ENCODE assay signal across 9 cellular contexts in the genomic region with DNA sequence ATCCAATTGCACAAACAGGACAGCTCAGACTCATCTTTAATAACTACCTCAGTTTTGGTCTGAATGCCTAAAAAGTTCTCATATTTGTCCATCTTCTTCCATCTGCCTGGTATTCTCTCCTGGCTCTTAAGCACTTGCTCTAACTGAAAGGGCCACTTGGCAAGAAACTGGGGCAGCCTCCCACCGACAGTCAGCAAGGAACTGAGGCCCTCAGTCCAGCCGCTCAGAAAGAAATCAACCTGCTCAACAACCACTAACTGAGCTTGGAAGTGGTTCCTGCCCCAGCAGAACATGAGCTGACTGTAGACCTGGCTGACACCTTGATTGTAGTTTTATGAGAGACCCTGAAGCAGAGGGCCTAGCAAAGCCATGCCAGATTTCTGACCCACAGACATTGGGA.
"Had no signal": no experiment of that assay in that cellular context is flagged by ENCODE, and none has a peak within 500 bp of the region (broad histone marks: within the 10 kb centered on the region; RNA-seq: fewer than 3 reads in every experiment).

No MANE protein-coding gene starts in this region.

- H3K9me3 Mint-ChIP-seq: HFFc6, IgD-negative memory B cell had no signal

- ATAC-seq: HCT116 had no signal

- H3K4me3 Mint-ChIP-seq: HFFc6, IgD-negative memory B cell had no signal

- H3K27ac Mint-ChIP-seq: HFFc6, IgD-negative memory B cell had no signal

- H3K27ac ChIP-seq: GM23248 had no signal

- H3K4me1 ChIP-seq: HAP-1 had no signal

- H3K9me3 ChIP-seq: HAP-1 had no signal

- H3K27me3 Mint-ChIP-seq: IgD-negative memory B cell had no signal

- DNase-seq: GM23248, HFFc6, KBM-7 had no signal

- H2AFZ ChIP-seq: GM23248 had no signal

- H3K9ac ChIP-seq: GM23248 had no signal

- H3K4me3 ChIP-seq: GM23248, HAP-1 had no signal

- H3K4me1 Mint-ChIP-seq: IgD-negative memory B cell had no signal

- FAIRE-seq: H1, H54, HTR-8/SVneo had no signal
